In the genomic region with DNA sequence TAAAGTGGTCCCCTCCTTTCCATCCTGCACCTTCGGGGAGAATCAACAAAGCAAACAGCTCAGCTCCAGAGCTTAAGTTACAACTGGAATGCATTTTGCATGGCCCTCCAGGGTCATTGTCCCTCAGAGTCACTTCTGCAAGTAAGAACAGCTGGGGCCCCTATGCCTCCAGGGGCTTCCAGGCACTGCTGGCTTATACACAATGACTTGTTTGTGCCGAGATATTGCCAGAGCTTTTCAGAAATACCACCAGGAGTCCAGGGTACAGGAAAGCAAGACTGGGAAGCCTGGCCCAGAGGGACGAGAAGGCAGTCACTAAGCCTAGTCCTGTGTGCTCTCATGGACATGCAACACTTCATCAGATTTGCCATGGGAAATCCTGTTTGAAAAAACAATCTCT, we compare ENCODE assay signal across 23 cellular contexts. TPM values are rescaled to one million over a fixed set of nuclear protein-coding genes. Genes with fewer than 3 reads are reported as not detected.
DNase-seq lines count a peak whose midpoint lies in the region; TF ChIP-seq lines count a peak whose summit lies in the region.
"Had no signal": no experiment of that assay in that cellular context is flagged by ENCODE, and none has a peak within 500 bp of the region (broad histone marks: within the 10 kb centered on the region; RNA-seq: fewer than 3 reads in every experiment).

No MANE protein-coding gene starts in this region.

- H3K27me3 ChIP-seq in HUES48 (ENCODE audit: control insufficient read depth, insufficient read depth, low read length), result no peaks in the 10 kb centered on the region
- H3K27me3 ChIP-seq in smooth muscle cell (ENCODE audit: low read depth), result peaks cover 6% of the 10 kb centered on the region
- H3K27me3 ChIP-seq: Peyer's patch, suprapubic skin had no signal

- H3K79me2 ChIP-seq in OCI-LY7 (ENCODE audit: insufficient read depth, low read depth, low read length) (no peaks in the 10 kb centered on the region), smooth muscle cell (ENCODE audit: low read depth) (no peaks in the 10 kb centered on the region)

- in situ Hi-C loops in SK-MEL-5 (cut with HindIII; ENCODE audit: low pct_unique_long_range_greater_than_20kb, low sequenced_read_pairs), result no loop called here

- peak; percentile 71 for DNase-seq in COLO829 (ENCODE audit: low spot score)
- DNase-seq in SK-MEL-5 (ENCODE audit: low read depth, low spot score), result peak; percentile 69
- DNase-seq in left kidney (ENCODE audit: low read depth, low spot score), result peak; percentile 66
- DNase-seq in OCI-LY7 (ENCODE audit: low spot score), result no peak
- DNase-seq in NCI-H2196 (lab: John Stamatoyannopoulos, UW; ENCODE audit: unreplicated experiment), result no peak
- no peak for DNase-seq in DMS79 treated with DMSO at 0.1 percent for 48 hours (lab: John Stamatoyannopoulos, UW)
- DNase-seq in smooth muscle cell (lab: John Stamatoyannopoulos, UW; ENCODE audit: unreplicated experiment), result no peak
- DNase-seq: ACHN; activated B cell treated with CpG ODN at 0.5 μM for 24 hours; activated CD4-positive, alpha-beta T cell treated with anti-CD3 and anti-CD28 coated beads, Interleukin-2, amount 50 U/mL, for 4 hours; activated naive CD4-positive, alpha-beta T cell treated with anti-CD3 and anti-CD28 coated beads, Interleukin-2, amount 10 ng/mL, durations not matched to agents 7 days and 5 days; GM23248; mammary epithelial cell; NCI-H1092 treated with DMSO at 0.1 percent for 48 hours; NCI-H1930; NCI-H510A; Peyer's patch; stimulated activated naive CD4-positive, alpha-beta T cell had no signal

- H3K9ac ChIP-seq in HUES48 (ENCODE audit: low read depth, low read length) (no peak overlapping the region), smooth muscle cell (ENCODE audit: low read depth) (no peak overlapping the region)
- H3K9ac ChIP-seq: GM23248 had no signal

- H3K4me1 ChIP-seq in HUES48 (ENCODE audit: control insufficient read depth, insufficient read depth, low read length) (peaks cover 10% of the 10 kb centered on the region; the same call in 1 of the 2 replicates), OCI-LY7 (ENCODE audit: insufficient read depth, low read length, poor library complexity, severe bottlenecking) (no peaks in the 10 kb centered on the region), smooth muscle cell (ENCODE audit: low read depth) (peaks cover 10% of the 10 kb centered on the region)
- H3K4me1 ChIP-seq: Peyer's patch, prostate gland, suprapubic skin had no signal

- no peak overlapping the region for H3K4me3 ChIP-seq in HUES48 (ENCODE audit: low read depth, low read length)
- no peak overlapping the region for H3K4me3 ChIP-seq in OCI-LY7 (ENCODE audit: low read depth, low read length, poor library complexity, severe bottlenecking)
- H3K4me3 ChIP-seq in smooth muscle cell, result no peak overlapping the region
- H3K4me3 ChIP-seq: GM12878, GM23248, Peyer's patch, prostate gland, suprapubic skin had no signal

- no TSS peak for BruUV-seq in OCI-LY7 (replicated peaks; lab: Mats Ljungman, UMichigan)

- TF ChIP-seq CTCF in OCI-LY7 (conservative IDR thresholded peaks at IDR 0.05; ENCODE audit: low read length) (no peak), smooth muscle cell (IDR thresholded peaks at IDR 0.05; ENCODE audit: borderline replicate concordance, insufficient read depth, poor library complexity, severe bottlenecking) (no peak)

- POLR2A ChIA-PET in OCI-LY7 (lab: Charles Lee), result interaction anchor here (1.0 kb wide), 1 partner anchor 18 kb away, joined by 3 read pairs; no protein-coding TSS in a partner anchor

- H4K20me1 ChIP-seq in OCI-LY7 (ENCODE audit: insufficient read depth, low read length) (no peaks in the 10 kb centered on the region), smooth muscle cell (ENCODE audit: low read depth) (no peaks in the 10 kb centered on the region)

- intact Hi-C loops in OCI-LY7 (cut with micrococcal nuclease; ENCODE audit: unreplicated experiment), result no loop called here

- WGBS in smooth muscle cell (ENCODE audit: low lambda C conversion rate), result 36% methylated on average over 3 of the region's 3 CpGs

- CTCF ChIA-PET in OCI-LY7 (lab: Charles Lee; ENCODE audit: unreplicated experiment), result no interaction called here

- H3K27ac ChIP-seq in HUES48 (ENCODE audit: low read depth, low read length) (peak overlapping the region; percentile 34), OCI-LY7 (ENCODE audit: low read depth, low read length, poor library complexity, severe bottlenecking) (no peak overlapping the region), smooth muscle cell (ENCODE audit: low read depth) (no peak overlapping the region)
- H3K27ac ChIP-seq: epithelial cell of prostate, GM23248, Peyer's patch, prostate gland, suprapubic skin had no signal

- no peaks in the 10 kb centered on the region for H3K9me2 ChIP-seq in OCI-LY7 (ENCODE audit: insufficient read depth, low read length)

- H3K9me3 ChIP-seq in HUES48 (ENCODE audit: control insufficient read depth, insufficient read depth, low read length), result peaks cover 4% of the 10 kb centered on the region; the same call in 1 of the 2 replicates
- H3K9me3 ChIP-seq in OCI-LY7 (ENCODE audit: low read length), result no peaks in the 10 kb centered on the region
- H3K9me3 ChIP-seq in smooth muscle cell (replicated peaks; ENCODE audit: low read depth), result no peaks in the 10 kb centered on the region
- H3K9me3 ChIP-seq: Peyer's patch, prostate gland, suprapubic skin had no signal

- H3F3A ChIP-seq in smooth muscle cell (ENCODE audit: low read depth), result no peaks in the 10 kb centered on the region

- H2AFZ ChIP-seq in OCI-LY7 (ENCODE audit: low read length), result no peak overlapping the region
- H2AFZ ChIP-seq in smooth muscle cell (ENCODE audit: low read depth), result no peak overlapping the region
- H2AFZ ChIP-seq: GM23248 had no signal

- H3K36me3 ChIP-seq in HUES48 (ENCODE audit: control insufficient read depth, insufficient read depth, low read length) (no peaks in the 10 kb centered on the region), OCI-LY7 (ENCODE audit: insufficient read depth, low read length) (no peaks in the 10 kb centered on the region), smooth muscle cell (ENCODE audit: low read depth) (no peaks in the 10 kb centered on the region)
- H3K36me3 ChIP-seq: Peyer's patch, prostate gland, suprapubic skin had no signal

- H3K4me2 ChIP-seq in OCI-LY7 (ENCODE audit: low read length) (no peak overlapping the region), smooth muscle cell (no peak overlapping the region)

RNA-seq across cellular contexts. Expression of a gene that starts 11.3 kb away (rescaled TPM):
- total RNA-seq in SK-MEL-5 (2014; rRNA removed; shearing (Covaris generic)), result 21.5 and 22.1 TPM in 2 replicates
- 6.7 and 7.0 TPM in 2 replicates for polyA plus RNA-seq in SK-MEL-5 (2015; cell fraction: cytosol; rRNA removed)
- 10.3 and 18.8 TPM in 2 replicates for polyA plus RNA-seq in SK-MEL-5 (2015; cell fraction: nucleus; rRNA removed)
- 0.44 and 1.4 TPM in 2 replicates for total RNA-seq in OCI-LY7 (2014; rRNA removed; shearing (Covaris generic))
- 0.48 and 0.65 TPM in 2 replicates for total RNA-seq in OCI-LY7 (2022)
- total RNA-seq in smooth muscle cell, result 0.27 and 0.72 TPM in 2 replicates
- 0.79 and 2.8 TPM in 2 replicates for polyA plus RNA-seq in smooth muscle cell

Comparison
In these comparisons a context has a peak if more than half of its experiments do, and no peak if none do; other contexts are left out.
1. DNase-seq: peak in COLO829 (single experiment), SK-MEL-5 (single experiment) and left kidney (single experiment); none in OCI-LY7 (single experiment), NCI-H2196 (single experiment), DMS79 treated with DMSO at 0.1 percent for 48 hours (single experiment) and smooth muscle cell (single experiment).